Comparison of ENCODE assay signal across 11 cellular contexts in genomic region chr12:42213954-42214426, GRCh38. TPM values are rescaled to one million over a fixed set of nuclear protein-coding genes. Genes with fewer than 3 reads are reported as not detected.
A peak's percentile ranks its signal among the peaks of the same experiment; 100 is the strongest.
DNase-seq lines count a peak whose midpoint lies in the region; ATAC-seq and TF ChIP-seq lines count a peak whose summit lies in the region.
"Had no signal": no experiment of that assay in that cellular context is flagged by ENCODE, and none has a peak within 500 bp of the region (broad histone marks: within the 10 kb centered on the region; RNA-seq: fewer than 3 reads in every experiment).

No MANE protein-coding gene starts in this region.

- H3K27me3 ChIP-seq in transverse colon: no peaks in the 10 kb centered on the region

- H3K27ac Mint-ChIP-seq in activated naive CD4-positive, alpha-beta T cell treated with anti-CD3 and anti-CD28 coated beads, Interleukin-2, amount 50 U/mL, for 24 hours: peak overlapping the region; percentile 48
- peak overlapping the region in 4 of 5 experiments; percentile 13 to 82 (median 72) for H3K27ac Mint-ChIP-seq in brain
- H3K27ac Mint-ChIP-seq in naive thymus-derived CD8-positive, alpha-beta T cell: peak overlapping the region in 4 of 10 donors; percentile 31 to 73 (median 48)

- no peak for TF ChIP-seq CTCF in brain (conservative IDR thresholded peaks at IDR 0.05)
- no peak for TF ChIP-seq CTCF in transverse colon (IDR thresholded peaks at IDR 0.05)

- intact Hi-C loops in left colon (cut with DNase I, micrococcal nuclease): no loop called here
- intact Hi-C loops in transverse colon (cut with DNase I; ENCODE audit: low total_unique reads): no loop called here

- H3K9me3 ChIP-seq in transverse colon: no peaks in the 10 kb centered on the region

- WGBS in transverse colon (ENCODE audit: low coverage in 1 of 2), 2 donors: 30 to 52% methylated on average over 2 of the region's 2 CpGs

- H3K4me1 ChIP-seq in transverse colon: peaks cover 5 to 21% (median 9%) of the 10 kb centered on the region in 4 donors

- POLR2A ChIA-PET in naive thymus-derived CD8-positive, alpha-beta T cell (lab: Charles Lee): no interaction called here

- no peak overlapping the region for H3K27ac ChIP-seq in transverse colon

- TF ChIP-seq POLR2A in transverse colon (IDR thresholded peaks at IDR 0.05): no peak

- no peaks in the 10 kb centered on the region for H3K9me3 Mint-ChIP-seq in activated naive CD4-positive, alpha-beta T cell treated with anti-CD3 and anti-CD28 coated beads, Interleukin-2, amount 50 U/mL, for 24 hours
- H3K9me3 Mint-ChIP-seq in brain: peaks cover 0 to 2% (median 0%) of the 10 kb centered on the region in 5 experiments
- H3K9me3 Mint-ChIP-seq in naive thymus-derived CD8-positive, alpha-beta T cell: no peaks in the 10 kb centered on the region
- H3K9me3 Mint-ChIP-seq: nephron had no signal

- peak; percentile 79 for ATAC-seq in left colon
- ATAC-seq in naive thymus-derived CD8-positive, alpha-beta T cell: no peak

- H3K36me3 Mint-ChIP-seq in activated naive CD4-positive, alpha-beta T cell treated with anti-CD3 and anti-CD28 coated beads, Interleukin-2, amount 50 U/mL, for 24 hours: peaks cover 5% of the 10 kb centered on the region
- peaks cover 18% of the 10 kb centered on the region for H3K36me3 Mint-ChIP-seq in brain
- H3K36me3 Mint-ChIP-seq in naive thymus-derived CD8-positive, alpha-beta T cell: peaks cover 0 to 18% (median 6%) of the 10 kb centered on the region in 3 donors

- H3K4me3 Mint-ChIP-seq in activated naive CD4-positive, alpha-beta T cell treated with anti-CD3 and anti-CD28 coated beads, Interleukin-2, amount 50 U/mL, for 24 hours: no peak overlapping the region
- peak overlapping the region in 4 of 5 experiments; percentile 22 to 72 (median 30) for H3K4me3 Mint-ChIP-seq in brain
- no peak overlapping the region for H3K4me3 Mint-ChIP-seq in naive thymus-derived CD8-positive, alpha-beta T cell
- H3K4me3 Mint-ChIP-seq: nephron had no signal

- no peaks in the 10 kb centered on the region for H3K27me3 Mint-ChIP-seq in activated naive CD4-positive, alpha-beta T cell treated with anti-CD3 and anti-CD28 coated beads, Interleukin-2, amount 50 U/mL, for 24 hours
- H3K27me3 Mint-ChIP-seq in brain: no peaks in the 10 kb centered on the region
- H3K27me3 Mint-ChIP-seq in naive thymus-derived CD8-positive, alpha-beta T cell: no peaks in the 10 kb centered on the region

- peaks cover 0 to 10% (median 2%) of the 10 kb centered on the region in 4 donors for H3K36me3 ChIP-seq in transverse colon

- no peak for DNase-seq in activated naive CD4-positive, alpha-beta T cell treated with anti-CD3 and anti-CD28 coated beads, Interleukin-2, amount 50 U/mL, for 16 hours
- DNase-seq in left colon (peak in 1 of 2 donors; percentile 18), transverse colon (peak; percentile 12), T-helper 1 cell (no peak), NCI-H526 (lab: John Stamatoyannopoulos, UW) (no peak)
- no peak for DNase-seq in naive thymus-derived CD8-positive, alpha-beta T cell
- DNase-seq: NCI-H187 treated with DMSO at 0.1 percent for 48 hours; stimulated activated CD4-positive, alpha-beta T cell treated with anti-CD3 and anti-CD28 coated beads, Interleukin-4, amount 100 ng/mL, for 4 hours had no signal

- in situ Hi-C loops in transverse colon (cut with MboI; ENCODE audit: low pct_ligation_motif_present in 1 of 4, low pct_unique_long_range_greater_than_20kb in 1 of 4, low sequenced_read_pairs in 3 of 4): no loop called here

- H3K4me3 ChIP-seq in transverse colon: no peak overlapping the region

- TF ChIP-seq EP300 in transverse colon (IDR thresholded peaks at IDR 0.05; ENCODE audit: low read depth): no peak

- peaks cover 39% of the 10 kb centered on the region for H3K4me1 Mint-ChIP-seq in activated naive CD4-positive, alpha-beta T cell treated with anti-CD3 and anti-CD28 coated beads, Interleukin-2, amount 50 U/mL, for 24 hours
- peaks cover 35% of the 10 kb centered on the region for H3K4me1 Mint-ChIP-seq in brain
- peaks cover 13 to 45% (median 35%) of the 10 kb centered on the region in 4 donors for H3K4me1 Mint-ChIP-seq in naive thymus-derived CD8-positive, alpha-beta T cell

RNA-seq across cellular contexts. Expression of gene YAF2, which starts 24.1 kb away (rescaled TPM):
- polyA plus RNA-seq in brain (ENCODE audit: insufficient read depth, low read depth, low replicate concordance): 10.2 TPM
- total RNA-seq in left colon (10 to 100 TPM; 22.0 to 25.5 TPM), transverse colon (10 to 100 TPM; 22.7 to 55.4 (median 24.5) TPM)
- 10 to 100 TPM; 40.2 to 42.8 TPM for total RNA-seq in naive thymus-derived CD8-positive, alpha-beta T cell
- polyA plus RNA-seq in naive thymus-derived CD8-positive, alpha-beta T cell: 10 to 100 TPM; 10.6 to 21.8 (median 12.7) TPM

Comparison
In these comparisons a context has a peak if more than half of its experiments do, and no peak if none do; other contexts are left out.
1. H3K4me3 Mint-ChIP-seq: peak in brain (4 of 5); none in activated naive CD4-positive, alpha-beta T cell treated with anti-CD3 and anti-CD28 coated beads, Interleukin-2, amount 50 U/mL, for 24 hours (single experiment) and naive thymus-derived CD8-positive, alpha-beta T cell (0 of 10).